In genomic region chr1:234593771-234594504, GRCh38 we compare ENCODE assay signal across 34 cellular contexts.
"Had no signal": no experiment of that assay in that cellular context is flagged by ENCODE, and none has a peak within 500 bp of the region (broad histone marks: within the 10 kb centered on the region; RNA-seq: fewer than 3 reads in every experiment).

No MANE protein-coding gene starts in this region.

- H3K4me3 ChIP-seq: adrenal gland, cardiac muscle cell, colonic mucosa, mucosa of descending colon, ovary, prostate gland, sigmoid colon, tibial nerve had no signal

- H3K4me1 ChIP-seq: prostate gland had no signal

- H3K9me3 ChIP-seq: adrenal gland, colonic mucosa, mucosa of descending colon, neutrophil, ovary, prostate gland, sigmoid colon, tibial nerve had no signal

- ATAC-seq: activated CD4-positive, CD25-positive, alpha-beta regulatory T cell treated with anti-CD3 and anti-CD28 coated beads, Interleukin-2, amount 50 U/mL, for 24 hours; activated CD8-positive, alpha-beta memory T cell treated with anti-CD3 and anti-CD28 coated beads, Interleukin-2, amount 10 ng/mL, durations not matched to agents 7 days and 5 days; activated CD8-positive, alpha-beta T cell treated with anti-CD3 and anti-CD28 coated beads, Interleukin-2, amount 10 ng/mL, durations not matched to agents 7 days and 5 days; activated naive CD4-positive, alpha-beta T cell treated with anti-CD3 and anti-CD28 coated beads, Interleukin-2, amount 50 U/mL, for 72 hours; left cardiac atrium; left ventricle myocardium superior; mucosa of descending colon; natural killer cell treated with Interleukin-12 subunit alpha and Interleukin-12 subunit beta and Interleukin-15 and Interleukin-18, amount 100 ng/mL, for 72 hours; stimulated activated effector memory CD8-positive, alpha-beta T cell treated with anti-CD3 and anti-CD28 coated beads, Interleukin-12 subunit alpha, Interleukin-12 subunit beta, amount 100 ng/mL, for 72 hours; stimulated activated naive CD8-positive, alpha-beta T cell treated with anti-CD3 and anti-CD28 coated beads, Interleukin-15, amount 100 ng/mL, for 72 hours had no signal

- H3K9me3 Mint-ChIP-seq: stimulated activated effector memory CD8-positive, alpha-beta T cell treated with anti-CD3 and anti-CD28 coated beads, Interleukin-12 subunit alpha, Interleukin-12 subunit beta, amount 100 ng/mL, for 72 hours had no signal

- H3K27me3 ChIP-seq: adrenal gland, cardiac muscle cell, colonic mucosa, neutrophil, ovary, sigmoid colon, tibial nerve had no signal

- H3K4me3 Mint-ChIP-seq: activated CD8-positive, alpha-beta memory T cell treated with anti-CD3 and anti-CD28 coated beads, Interleukin-2, amount 10 ng/mL, durations not matched to agents 7 days and 5 days; activated CD8-positive, alpha-beta T cell treated with anti-CD3 and anti-CD28 coated beads, Interleukin-2, amount 10 ng/mL, durations not matched to agents 7 days and 5 days; brain; natural killer cell treated with Interleukin-12 subunit alpha and Interleukin-12 subunit beta and Interleukin-15 and Interleukin-18, amount 100 ng/mL, for 72 hours; stimulated activated effector memory CD8-positive, alpha-beta T cell treated with anti-CD3 and anti-CD28 coated beads, Interleukin-12 subunit alpha, Interleukin-12 subunit beta, amount 100 ng/mL, for 72 hours; stimulated activated naive CD8-positive, alpha-beta T cell treated with anti-CD3 and anti-CD28 coated beads, Interleukin-15, amount 100 ng/mL, for 72 hours had no signal

- H3K36me3 Mint-ChIP-seq: natural killer cell treated with Interleukin-12 subunit alpha and Interleukin-12 subunit beta and Interleukin-15 and Interleukin-18, amount 100 ng/mL, for 72 hours; stimulated activated effector memory CD8-positive, alpha-beta T cell treated with anti-CD3 and anti-CD28 coated beads, Interleukin-12 subunit alpha, Interleukin-12 subunit beta, amount 100 ng/mL, for 72 hours had no signal

- H3K27ac Mint-ChIP-seq: activated CD8-positive, alpha-beta memory T cell treated with anti-CD3 and anti-CD28 coated beads, Interleukin-2, amount 10 ng/mL, durations not matched to agents 7 days and 5 days; activated CD8-positive, alpha-beta T cell treated with anti-CD3 and anti-CD28 coated beads, Interleukin-2, amount 10 ng/mL, durations not matched to agents 7 days and 5 days; activated T-helper 2 cell treated with anti-CD3 and anti-CD28 coated beads, Interferon-gamma antibody, Interleukin-2, Interleukin-4, amounts not matched to agents 10 μg/mL and 5 μg/mL and 100 μg/mL, durations not matched to agents 14 hours and 24 hours and 36 hours; stimulated activated effector memory CD8-positive, alpha-beta T cell treated with anti-CD3 and anti-CD28 coated beads, Interleukin-12 subunit alpha, Interleukin-12 subunit beta, amount 100 ng/mL, for 72 hours had no signal

- H3K36me3 ChIP-seq: adrenal gland, cardiac muscle cell, colonic mucosa, neutrophil, ovary, prostate gland, sigmoid colon, tibial nerve, WERI-Rb-1 had no signal

- H3K27me3 Mint-ChIP-seq: activated CD8-positive, alpha-beta memory T cell treated with anti-CD3 and anti-CD28 coated beads, Interleukin-2, amount 10 ng/mL, durations not matched to agents 7 days and 5 days; brain; natural killer cell treated with Interleukin-12 subunit alpha and Interleukin-12 subunit beta and Interleukin-15 and Interleukin-18, amount 100 ng/mL, for 72 hours; stimulated activated naive CD8-positive, alpha-beta T cell treated with anti-CD3 and anti-CD28 coated beads, Interleukin-15, amount 100 ng/mL, for 72 hours had no signal

- H3K27ac ChIP-seq: adrenal gland, cardiac muscle cell, colonic mucosa, neutrophil, ovary, prostate gland, sigmoid colon, tibial nerve, WERI-Rb-1 had no signal

- FAIRE-seq: keratinocyte, small intestine had no signal

- DNase-seq: activated CD4-positive, alpha-beta T cell treated with anti-CD3 and anti-CD28 coated beads, Interleukin-2, amount 50 U/mL, for 1 hour; activated CD8-positive, alpha-beta memory T cell treated with anti-CD3 and anti-CD28 coated beads, Interleukin-2, amount 10 ng/mL, durations not matched to agents 7 days and 5 days; activated CD8-positive, alpha-beta T cell treated with anti-CD3 and anti-CD28 coated beads, Interleukin-2, amount 10 ng/mL, durations not matched to agents 7 days and 5 days; activated T-cell treated with anti-CD3 and anti-CD28 coated beads, Interleukin-2, amount 50 U/mL, for 48 hours; adrenal gland; aorta; cerebellar nuclear complex; colonic mucosa; effector memory CD4-positive, alpha-beta T cell; erythroblast; hippocampal formation; left cardiac atrium; left ventricle myocardium superior; mucosa of descending colon; ovary; retina; sigmoid colon; small intestine; stimulated activated CD4-positive, alpha-beta T cell treated with anti-CD3 and anti-CD28 coated beads, Interleukin-4, amount 100 ng/mL, for 24 hours; stimulated activated naive CD8-positive, alpha-beta T cell treated with anti-CD3 and anti-CD28 coated beads, Interleukin-15, amount 100 ng/mL, for 72 hours; substantia nigra; T1000; WERI-Rb-1 had no signal
